In genomic region chr3:36893137-36893557, GRCh38 we compare ENCODE assay signal across 8 cellular contexts. TPM values are rescaled to one million over a fixed set of nuclear protein-coding genes. Genes with fewer than 3 reads are reported as not detected.
A peak's percentile ranks its signal among the peaks of the same experiment; 100 is the strongest.
DNase-seq lines count a peak whose midpoint lies in the region; FAIRE-seq and TF ChIP-seq lines count a peak whose summit lies in the region.

No MANE protein-coding gene starts in this region.

- dilution Hi-C loops in endothelial cell of umbilical vein (cut with MboI; ENCODE audit: extremely low pct_ligation_motif_present, low sequenced_read_pairs): no loop called here

- H3K4me1 Mint-ChIP-seq in HFFc6 (ENCODE audit: low read depth) (no peaks in the 10 kb centered on the region), nephron (no peaks in the 10 kb centered on the region)

- CTCF ChIA-PET in endothelial cell of umbilical vein (lab: Charles Lee): interaction anchor here (0.7 to 1.4 kb wide), 6 partner anchors 8 to 415 kb away, joined by 3 to 9 read pairs (median 4); no protein-coding TSS in a partner anchor

- H3K36me3 Mint-ChIP-seq in HFFc6 (ENCODE audit: low read depth): no peaks in the 10 kb centered on the region
- peaks cover 29% of the 10 kb centered on the region for H3K36me3 Mint-ChIP-seq in nephron (ENCODE audit: low read depth)

- peaks cover 11% of the 10 kb centered on the region; the same call in 1 of the 2 replicates for H3K27me3 Mint-ChIP-seq in HFFc6 (ENCODE audit: insufficient read depth)
- no peaks in the 10 kb centered on the region for H3K27me3 Mint-ChIP-seq in nephron (ENCODE audit: low read depth)

- H4K20me1 ChIP-seq in endothelial cell of umbilical vein (replicated peaks; ENCODE audit: control insufficient read depth, extremely low read depth, insufficient read depth, low read length): no peaks in the 10 kb centered on the region

- no peaks in the 10 kb centered on the region for H3K9me1 ChIP-seq in endothelial cell of umbilical vein (replicated peaks; ENCODE audit: control insufficient read depth, extremely low read depth, insufficient read depth, low read length)

- H3K27me3 ChIP-seq in endothelial cell of umbilical vein (ENCODE audit: control insufficient read depth in 2 of 2, insufficient read depth in 2 of 2, low read length in 2 of 2): no peaks in the 10 kb centered on the region

- no peak for TF ChIP-seq POLR2A in endothelial cell of umbilical vein (IDR thresholded peaks at IDR 0.05; ENCODE audit: low read depth, low read length)

- POLR2A ChIA-PET in endothelial cell of umbilical vein (lab: Charles Lee): no interaction called here

- no peaks in the 10 kb centered on the region for H3K9me3 Mint-ChIP-seq in HFFc6
- no peaks in the 10 kb centered on the region for H3K9me3 Mint-ChIP-seq in nephron

- FAIRE-seq in endothelial cell of umbilical vein (lab: Jason Lieb, UNC): peak; percentile 92

- peaks cover 0 to 2% of the 10 kb centered on the region in 2 experiments for H3K36me3 ChIP-seq in endothelial cell of umbilical vein (ENCODE audit: control insufficient read depth in 2 of 2, extremely low read depth in 1 of 2, insufficient read depth in 2 of 2, low read length in 2 of 2)

- H3K4me3 ChIP-seq in endothelial cell of umbilical vein (replicated peaks in 1 of 3; ENCODE audit: insufficient read depth in 1 of 3, low read depth in 1 of 3, low read length in 3 of 3): no peak overlapping the region

- H3K27ac Mint-ChIP-seq in HFFc6: no peak overlapping the region
- H3K27ac Mint-ChIP-seq in nephron: peak overlapping the region; percentile 78 to 82 (median 79)

- H3K4me3 Mint-ChIP-seq in HFFc6 (no peak overlapping the region), nephron (no peak overlapping the region)

- H3K9ac ChIP-seq in endothelial cell of umbilical vein (replicated peaks; ENCODE audit: extremely low read depth, insufficient read depth, low read length): no peak overlapping the region

- H2AFZ ChIP-seq in endothelial cell of umbilical vein (ENCODE audit: low read depth, low read length): no peak overlapping the region

- TF ChIP-seq CTCF in HFFc6 (IDR thresholded peaks at IDR 0.05): no peak
- no peak for TF ChIP-seq CTCF in endothelial cell of umbilical vein (IDR thresholded peaks at IDR 0.05; ENCODE audit: extremely low read depth in 1 of 2, insufficient read depth in 1 of 2, low read depth in 1 of 2, low read length in 2 of 2)
- TF ChIP-seq CTCF in nephron (IDR thresholded peaks at IDR 0.05; ENCODE audit: unreplicated experiment in 3 of 3): no peak

- H3K9me3 ChIP-seq in endothelial cell of umbilical vein (replicated peaks; ENCODE audit: control insufficient read depth, insufficient read depth, low read length): no peaks in the 10 kb centered on the region

- DNase-seq in NCI-H2196 (lab: John Stamatoyannopoulos, UW; ENCODE audit: unreplicated experiment): peak; percentile 4
- DNase-seq in NCI-H2196 treated with DMSO at 0.1 percent for 48 hours (lab: John Stamatoyannopoulos, UW; ENCODE audit: unreplicated experiment): no peak
- peak; percentile 17 for DNase-seq in HFFc6
- DNase-seq in RKO (ENCODE audit: low spot score): peak; percentile 5
- DNase-seq in endothelial cell of umbilical vein (ENCODE audit: low read depth, low spot score): peak; percentile 62
- no peak for DNase-seq in OCI-M2 (lab: John Stamatoyannopoulos, UW; ENCODE audit: unreplicated experiment)
- DNase-seq in NCI-H187 (lab: John Stamatoyannopoulos, UW): no peak

- intact Hi-C loops in endothelial cell of umbilical vein (cut with micrococcal nuclease): loop anchor here (1.0 kb wide), 1 partner anchor 15 kb away; no protein-coding TSS in a partner anchor

- no peaks in the 10 kb centered on the region for H3K79me2 ChIP-seq in endothelial cell of umbilical vein (ENCODE audit: control insufficient read depth, insufficient read depth, low read length)

- H3K4me1 ChIP-seq in endothelial cell of umbilical vein (ENCODE audit: control insufficient read depth, extremely low read depth, insufficient read depth, low read length): peaks cover 9% of the 10 kb centered on the region

- peak overlapping the region; percentile 43 for H3K4me2 ChIP-seq in endothelial cell of umbilical vein (ENCODE audit: insufficient read depth, low read length)

- peak overlapping the region; percentile 31 for H3K27ac ChIP-seq in endothelial cell of umbilical vein (ENCODE audit: insufficient read depth, low read depth, low read length)

- no TSS peak for BruUV-seq in endothelial cell of umbilical vein (replicated peaks; lab: Mats Ljungman, UMichigan)

TF ChIP-seq in endothelial cell of umbilical vein, 7 proteins besides CTCF, POLR2A, EP300 and RAD21:
- TF ChIP-seq FOS (IDR thresholded peaks at IDR 0.05; ENCODE audit: borderline replicate concordance, insufficient read depth, low read length): peak; percentile 7
- TF ChIP-seq JUN (IDR thresholded peaks at IDR 0.05; ENCODE audit: borderline replicate concordance, insufficient read depth, insufficient read length, low read depth): peak; percentile 9
- TF ChIP-seq MYC (IDR thresholded peaks at IDR 0.05; ENCODE audit: low read depth, low read length): no peak
- no peak for TF ChIP-seq MAX (IDR thresholded peaks at IDR 0.05; ENCODE audit: insufficient read depth, insufficient read length)
- TF ChIP-seq EZH2 (IDR thresholded peaks at IDR 0.05; ENCODE audit: borderline replicate concordance, low read depth, low read length, severe bottlenecking): no peak

RNA-seq across cellular contexts. Expression of gene TRANK1, which starts 51.7 kb away (rescaled TPM):
- total RNA-seq in HFFc6 (2021; fragmentation: NEBNext Ultra II Directional; extraction: Animal tissue kit (Norgen Biotek cat#: 25700)): 1 to 10 TPM in 5 of 6 experiments, under 1 TPM in 1; 1.00 to 3.0 (median 1.4) TPM
- total RNA-seq in endothelial cell of umbilical vein: 8.0 and 14.4 TPM in 2 replicates
- polyA plus RNA-seq in endothelial cell of umbilical vein: 3.5 and 4.6 TPM in 2 replicates
- polyA plus RNA-seq in endothelial cell of umbilical vein (2011; cell fraction: cytosol; rRNA removed): 2.9 and 3.7 TPM in 2 replicates
- polyA plus RNA-seq in endothelial cell of umbilical vein (2011; cell fraction: nucleus; rRNA removed): 13.9 and 15.8 TPM in 2 replicates
- polyA plus RNA-seq in endothelial cell of umbilical vein (2012): 6.8 and 7.3 TPM in 2 replicates
- 18.2 and 26.1 TPM in 2 replicates for polyA minus RNA-seq in endothelial cell of umbilical vein
- polyA minus RNA-seq in endothelial cell of umbilical vein (2011; cell fraction: cytosol; rRNA and poly(A)+ RNA removed): 2.8 TPM
- polyA minus RNA-seq in endothelial cell of umbilical vein (2011; cell fraction: nucleus; rRNA and poly(A)+ RNA removed): 8.4 and 10.6 TPM in 2 replicates

Comparison
In these comparisons a context has a peak if more than half of its experiments do, and no peak if none do; other contexts are left out.
1. DNase-seq: peak in NCI-H2196 (single experiment), HFFc6 (single experiment), RKO (single experiment) and endothelial cell of umbilical vein (single experiment); none in NCI-H2196 treated with DMSO at 0.1 percent for 48 hours (single experiment), OCI-M2 (single experiment) and NCI-H187 (0 of 2).